Comparison of ENCODE assay signal across 1 cellular context in the genomic region with DNA sequence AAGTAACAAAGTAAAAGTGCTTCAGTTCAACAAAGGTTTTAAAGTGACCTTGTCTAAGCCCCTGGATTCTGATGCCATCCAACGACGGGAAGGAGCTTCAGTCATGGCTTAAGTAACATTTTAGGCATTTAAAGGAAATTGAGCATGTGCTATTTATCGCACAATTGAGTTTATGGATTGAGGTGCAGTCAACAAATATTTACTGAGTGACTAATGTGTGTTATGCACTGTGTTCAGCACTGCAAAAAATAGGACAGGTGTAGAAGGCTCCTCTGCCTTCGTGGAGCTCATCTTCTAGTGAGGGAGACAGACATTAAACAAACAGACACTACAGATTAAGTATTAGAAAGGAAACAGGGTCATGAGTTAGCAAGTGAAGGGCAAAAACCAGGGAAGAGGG.
TF ChIP-seq lines count a peak whose summit lies in the region.

No MANE protein-coding gene starts in this region.

TF ChIP-seq in A549, 52 proteins besides CTCF, POLR2A, EP300 and RAD21:
- no peak for TF ChIP-seq ZFP36 (IDR thresholded peaks at IDR 0.05; ENCODE audit: borderline replicate concordance, partially characterized antibody)
- peak; percentile 18 for TF ChIP-seq JUNB (IDR thresholded peaks at IDR 0.05)
- TF ChIP-seq FOSL2 (IDR thresholded peaks at IDR 0.05) = no peak
- peak; percentile 17; the same call in 1 of the 2 replicates for TF ChIP-seq FOSL2 (CRISPR knock-in tag; IDR thresholded peaks at IDR 0.05)
- TF ChIP-seq HOXB5 (CRISPR knock-in tag; IDR thresholded peaks at IDR 0.05) = no peak
TF ChIP-seq in A549: peak in this region for 2.
